21 cellular contexts compared by ENCODE assay signal in the genomic region with DNA sequence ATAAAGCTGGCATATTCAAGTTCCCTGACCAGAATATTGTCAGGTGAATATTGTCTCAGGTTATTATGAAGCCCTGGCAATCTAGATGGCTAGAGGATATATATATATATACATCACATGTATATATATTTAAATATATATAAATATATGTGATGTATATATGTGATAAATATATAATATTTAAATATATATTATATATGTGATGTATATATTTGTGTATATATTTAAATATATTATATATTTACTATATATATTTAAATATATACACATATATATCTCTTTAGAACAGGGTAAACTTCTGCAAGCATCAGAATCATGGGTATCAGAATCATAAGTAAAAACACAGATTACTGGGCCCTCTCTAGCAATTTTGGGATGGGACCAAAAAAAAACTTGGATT.
DNase-seq lines count a peak whose midpoint lies in the region; ATAC-seq, FAIRE-seq and TF ChIP-seq lines count a peak whose summit lies in the region.
"Had no signal": no experiment of that assay in that cellular context is flagged by ENCODE, and none has a peak within 500 bp of the region (broad histone marks: within the 10 kb centered on the region; RNA-seq: fewer than 3 reads in every experiment).

No MANE protein-coding gene starts in this region.

- TF ChIP-seq CTCF in testis (IDR thresholded peaks at IDR 0.05), result no peak

- H3K4me1 ChIP-seq in testis, result no peaks in the 10 kb centered on the region
- H3K4me1 ChIP-seq: BE2C, BLaER1 had no signal

- H3K4me3 ChIP-seq in testis, result no peak overlapping the region
- H3K4me3 ChIP-seq: BLaER1, GM12878 had no signal

- FAIRE-seq in A204.1 (lab: Jason Lieb, UNC), result peak; percentile 68
- FAIRE-seq in RCC 7860 (lab: Jason Lieb, UNC), result peak; percentile 47
- peak; percentile 43 for FAIRE-seq in colon (lab: Jason Lieb, UNC)
- FAIRE-seq: D721Med, GM12878, GM12892, GM18507 had no signal

- H3K27me3 ChIP-seq in testis, result no peaks in the 10 kb centered on the region
- H3K27me3 ChIP-seq: BE2C, BLaER1 had no signal

- no peak for ATAC-seq in GM19395 (IDR thresholded peaks at IDR 0.05; ENCODE audit: unreplicated experiment)
- ATAC-seq: GM12878 had no signal

- H3K27ac ChIP-seq in testis, result no peak overlapping the region
- H3K27ac ChIP-seq: 22Rv1, BLaER1 had no signal

- no peaks in the 10 kb centered on the region for H3K9me3 ChIP-seq in testis
- H3K9me3 ChIP-seq: BE2C, BLaER1 had no signal

- DNase-seq in RCC 7860 (ENCODE audit: low spot score), result no peak
- DNase-seq in testis, result no peak
- DNase-seq: ACHN; BE2C; C1 segment of cervical spinal cord; Calu3; CD4-positive, alpha-beta memory T cell; CD4-positive, CD25-positive, alpha-beta regulatory T cell; CD8-positive, alpha-beta memory T cell; COR-L47; DMS79 treated with DMSO at 0.1 percent for 48 hours; GDM1 had no signal

- intact Hi-C loops in testis (cut with DNase I; ENCODE audit: low total_unique reads), result no loop called here

- H3K36me3 ChIP-seq in testis (ENCODE audit: low read depth, missing control alignments), result no peaks in the 10 kb centered on the region
- H3K36me3 ChIP-seq: BE2C, BLaER1 had no signal

- TF ChIP-seq POLR2A in testis (IDR thresholded peaks at IDR 0.05), result no peak
